In the genomic region with DNA sequence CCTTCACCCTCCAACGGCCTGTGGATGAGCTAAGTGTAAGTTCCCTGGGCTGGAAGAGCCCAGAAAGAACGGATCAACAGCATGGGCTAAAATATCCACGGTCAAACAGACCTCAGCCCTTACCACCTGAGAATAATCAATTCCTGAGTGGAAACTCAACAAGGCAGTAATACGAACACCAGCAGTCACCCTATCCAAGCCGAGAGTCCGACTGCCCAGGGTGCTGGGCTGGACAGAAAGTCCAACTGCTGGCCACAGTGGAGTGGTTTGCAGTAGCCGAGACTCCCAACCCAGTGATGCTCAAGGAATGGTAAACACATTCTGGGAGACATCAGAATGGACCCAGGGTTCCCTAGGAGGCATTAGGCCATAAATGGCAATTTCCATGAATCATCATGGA, we compare ENCODE assay signal across 30 cellular contexts. TPM values are rescaled to one million over a fixed set of nuclear protein-coding genes. Genes with fewer than 3 reads are reported as not detected.
"Had no signal": no experiment of that assay in that cellular context is flagged by ENCODE, and none has a peak within 500 bp of the region (broad histone marks: within the 10 kb centered on the region; RNA-seq: fewer than 3 reads in every experiment).

No MANE protein-coding gene starts in this region.

- H3K27ac Mint-ChIP-seq: mesothelial cell of epicardium; naive B cell; natural killer cell; nephron progenitor cell; neural progenitor cell; progenitor cell of endocrine pancreas; stimulated activated naive B cell treated with anti-CD40 and anti-IgM and Interleukin-4, amounts not matched to agents 10 μg/mL and 1 μg/mL and 100 μg/mL, for 72 hours had no signal

- H3K4me3 ChIP-seq: left lung, lower lobe of right lung, neural progenitor cell, skin epidermis, stomach, testis, thyroid gland, transverse colon, upper lobe of left lung had no signal

- DNase-seq: hippocampal formation; kidney; left colon; left lung; lower lobe of right lung; mammary epithelial cell; mesenchymal stem cell; naive B cell; natural killer cell; nephron progenitor cell; occipital lobe; stimulated activated CD4-positive, alpha-beta T cell treated with anti-CD3 and anti-CD28 coated beads, Interleukin-12 subunit alpha, Interleukin-12 subunit beta, amount 100 ng/mL, for 4 hours; stimulated activated CD4-positive, alpha-beta T cell treated with anti-CD3 and anti-CD28 coated beads, Interleukin-15, amount 100 ng/mL, for 24 hours; stimulated activated CD4-positive, alpha-beta T cell treated with anti-CD3 and anti-CD28 coated beads, Interleukin-2, amount 100 ng/mL, for 24 hours; stimulated activated CD4-positive, alpha-beta T cell treated with anti-CD3 and anti-CD28 coated beads, Interleukin-4, amount 100 ng/mL, for 1 hour; stimulated activated naive B cell treated with anti-CD40 and anti-IgM and Interleukin-4, amounts not matched to agents 10 μg/mL and 1 μg/mL and 100 μg/mL, for 72 hours; stimulated activated naive CD8-positive, alpha-beta T cell treated with anti-CD3 and anti-CD28 coated beads, Interleukin-15, Interleukin-2, amounts not matched to agents 100 U/mL and 50 U/mL, for 24 hours; stomach; testis; thyroid gland; transverse colon had no signal

- H3K9me3 Mint-ChIP-seq: mesothelial cell of epicardium, natural killer cell, nephron progenitor cell had no signal

- H3K36me3 Mint-ChIP-seq: mesothelial cell of epicardium; naive B cell; natural killer cell; neural progenitor cell; stimulated activated naive B cell treated with anti-CD40 and anti-IgM and Interleukin-4, amounts not matched to agents 10 μg/mL and 1 μg/mL and 100 μg/mL, for 72 hours had no signal

- H3K4me3 Mint-ChIP-seq: mesothelial cell of epicardium; naive B cell; natural killer cell; nephron progenitor cell; neural progenitor cell; stimulated activated naive B cell treated with anti-CD40 and anti-IgM and Interleukin-4, amounts not matched to agents 10 μg/mL and 1 μg/mL and 100 μg/mL, for 72 hours had no signal

- ATAC-seq: left colon; left lung; lower lobe of right lung; natural killer cell; right cardiac atrium; sciatic nerve; stimulated activated naive B cell treated with anti-CD40 and anti-IgM and Interleukin-4, amounts not matched to agents 10 μg/mL and 1 μg/mL and 100 μg/mL, for 72 hours; stimulated activated naive CD8-positive, alpha-beta T cell treated with anti-CD3 and anti-CD28 coated beads, Interleukin-15, Interleukin-2, amounts not matched to agents 100 U/mL and 50 U/mL, for 24 hours had no signal

- H3K4me1 Mint-ChIP-seq: mesothelial cell of epicardium; naive B cell; natural killer cell; stimulated activated naive B cell treated with anti-CD40 and anti-IgM and Interleukin-4, amounts not matched to agents 10 μg/mL and 1 μg/mL and 100 μg/mL, for 72 hours had no signal

- FAIRE-seq: kidney had no signal

- H3K27ac ChIP-seq: left lung, lower lobe of right lung, neural progenitor cell, neutrophil, parathyroid adenoma, skin epidermis, stomach, testis, thyroid gland, transverse colon, upper lobe of left lung had no signal

RNA-seq across cellular contexts. Expression of a gene that starts 36.8 kb away (rescaled TPM):
- total RNA-seq: natural killer cell had no signal
